ENCODE assay signal across 12 cellular contexts in genomic region chr12:20624718-20625117, GRCh38.
DNase-seq lines count a peak whose midpoint lies in the region; ATAC-seq and TF ChIP-seq lines count a peak whose summit lies in the region.
"Had no signal": no experiment of that assay in that cellular context is flagged by ENCODE, and none has a peak within 500 bp of the region (broad histone marks: within the 10 kb centered on the region; RNA-seq: fewer than 3 reads in every experiment).

No MANE protein-coding gene starts in this region.

- no peak overlapping the region for H3K4me2 ChIP-seq in Karpas-422 (ENCODE audit: low read depth, low read length, poor library complexity, severe bottlenecking)

- H3K27ac ChIP-seq in upper lobe of left lung (no peak overlapping the region), Karpas-422 (ENCODE audit: low read length) (no peak overlapping the region)
- H3K27ac ChIP-seq: skin epidermis had no signal

- DNase-seq in DMS 273 (lab: John Stamatoyannopoulos, UW; ENCODE audit: unreplicated experiment) = peak; percentile 25
- no peak for DNase-seq in DMS 273 treated with DMSO at 0.1 percent for 48 hours (lab: John Stamatoyannopoulos, UW)
- DNase-seq in NCI-H69 (lab: John Stamatoyannopoulos, UW) = peak; percentile 67
- DNase-seq in fibroblast of mammary gland (ENCODE audit: low read depth) = peak; percentile 46
- peak; percentile 49 for DNase-seq in renal cortical epithelial cell (ENCODE audit: low read depth)
- DNase-seq in upper lobe of left lung = no peak
- DNase-seq in Karpas-422 = no peak
- DNase-seq: 8988T; activated T-cell treated with anti-CD3 and anti-CD28 coated beads, Interleukin-2, amount 50 U/mL, for 48 hours; RPMI8226 had no signal

- H4K20me1 ChIP-seq in Karpas-422 (ENCODE audit: insufficient read depth, low read depth, low read length) = no peaks in the 10 kb centered on the region

- H3K9ac ChIP-seq in Karpas-422 (ENCODE audit: low read length) = no peak overlapping the region

- no peaks in the 10 kb centered on the region for H3K79me2 ChIP-seq in Karpas-422 (ENCODE audit: low read length)

- no peak overlapping the region for H3K4me3 ChIP-seq in fibroblast of mammary gland (ENCODE audit: control insufficient read depth, low read depth, low read length)
- H3K4me3 ChIP-seq in upper lobe of left lung = no peak overlapping the region
- H3K4me3 ChIP-seq in Karpas-422 (ENCODE audit: low read length) = no peak overlapping the region
- H3K4me3 ChIP-seq: skin epidermis had no signal

- ATAC-seq in GM18870 (IDR thresholded peaks at IDR 0.05; ENCODE audit: unreplicated experiment) (no peak), upper lobe of left lung (ENCODE audit: low FRiP score in 2 of 2) (no peak)

- TF ChIP-seq EP300 in upper lobe of left lung (IDR thresholded peaks at IDR 0.05) = no peak

- H3K9me3 ChIP-seq in upper lobe of left lung = no peaks in the 10 kb centered on the region
- H3K9me3 ChIP-seq in Karpas-422 (ENCODE audit: low read length) = no peaks in the 10 kb centered on the region

- H3K36me3 ChIP-seq in upper lobe of left lung (no peaks in the 10 kb centered on the region), Karpas-422 (ENCODE audit: insufficient read depth, low read length) (no peaks in the 10 kb centered on the region)

- no peaks in the 10 kb centered on the region for H3K9me2 ChIP-seq in Karpas-422 (replicated peaks; ENCODE audit: insufficient read depth, low read length)

- WGBS in upper lobe of left lung, 2 donors = 70 to 79% methylated on average over 5 of the region's 5 CpGs

- TF ChIP-seq CTCF in fibroblast of mammary gland (conservative IDR thresholded peaks at IDR 0.05; ENCODE audit: control insufficient read depth, insufficient read depth, low read depth, low read length) = peak; percentile 54
- no peak for TF ChIP-seq CTCF in upper lobe of left lung (IDR thresholded peaks at IDR 0.05)

- H2AFZ ChIP-seq in Karpas-422 (ENCODE audit: low read length) = no peak overlapping the region

- H3K4me1 ChIP-seq in upper lobe of left lung = peaks cover 0 to 3% (median 0%) of the 10 kb centered on the region in 4 donors
- H3K4me1 ChIP-seq in Karpas-422 (ENCODE audit: low read length) = no peaks in the 10 kb centered on the region

- no peak for TF ChIP-seq POLR2A in upper lobe of left lung (IDR thresholded peaks at IDR 0.05)

- H3K27me3 ChIP-seq in upper lobe of left lung (no peaks in the 10 kb centered on the region), Karpas-422 (ENCODE audit: low read length) (no peaks in the 10 kb centered on the region)

Comparison
In these comparisons a context has a peak if more than half of its experiments do, and no peak if none do; other contexts are left out.
1. DNase-seq: peak in DMS 273 (single experiment), NCI-H69 (single experiment), fibroblast of mammary gland (single experiment) and renal cortical epithelial cell (single experiment); none in DMS 273 treated with DMSO at 0.1 percent for 48 hours (single experiment), upper lobe of left lung (0 of 2) and Karpas-422 (single experiment).